ENCODE assay signal across 1 cellular context in the genomic region with DNA sequence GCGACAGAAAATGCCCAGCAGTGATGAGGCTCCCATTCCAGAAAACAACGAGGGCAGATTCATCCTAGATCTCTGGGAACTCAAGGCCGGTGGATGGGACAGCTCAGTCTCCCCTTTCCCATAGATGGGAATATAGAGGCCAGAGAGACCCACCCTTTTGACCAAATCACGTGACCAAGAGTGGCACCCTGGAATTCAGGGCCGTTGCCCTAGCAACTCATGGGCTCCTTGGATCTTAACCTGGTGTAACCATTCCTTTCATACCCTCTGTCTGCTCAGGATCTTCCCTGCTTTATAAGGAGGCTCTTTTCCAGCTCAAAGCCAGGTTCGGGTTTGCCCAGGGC.
A peak's percentile ranks its signal among the peaks of the same experiment; 100 is the strongest.
TF ChIP-seq lines count a peak whose summit lies in the region.

No MANE protein-coding gene starts in this region.

TF ChIP-seq in HepG2, 621 proteins besides CTCF, POLR2A, EP300 and RAD21 (continued from another document and continues in another):
- TF ChIP-seq BATF2 (CRISPR knock-in tag; IDR thresholded peaks at IDR 0.05) (no peak), CREB1 (IDR thresholded peaks at IDR 0.05) (no peak), CREB1 (CRISPR knock-in tag; IDR thresholded peaks at IDR 0.05) (no peak), ZNF703 (CRISPR knock-in tag; IDR thresholded peaks at IDR 0.05; ENCODE audit: borderline replicate concordance) (no peak), GATA4 (IDR thresholded peaks at IDR 0.05; ENCODE audit: borderline replicate concordance, low read depth) (no peak), HNF1B (CRISPR knock-in tag; IDR thresholded peaks at IDR 0.05) (0 out of 2 replicates have a peak, but pooled peaks have one; percentile 5), ZFP37 (CRISPR knock-in tag; IDR thresholded peaks at IDR 0.05; ENCODE audit: borderline replicate concordance) (no peak), USF2 (IDR thresholded peaks at IDR 0.05; ENCODE audit: low read depth, low read length) (peak; percentile 81), USF2 (CRISPR knock-in tag; IDR thresholded peaks at IDR 0.05; ENCODE audit: borderline replicate concordance) (peak; percentile 70; the same call in 1 of the 2 replicates), TAF1 (CRISPR knock-in tag; IDR thresholded peaks at IDR 0.05) (peak; percentile 25; the same call in 1 of the 2 replicates), KDM1A (CRISPR knock-in tag; IDR thresholded peaks at IDR 0.05) (peak; percentile 32; the same call in 1 of the 2 replicates), ZNF709 (CRISPR knock-in tag; IDR thresholded peaks at IDR 0.05) (no peak), CREM (IDR thresholded peaks at IDR 0.05) (no peak; the same call in 1 of the 2 replicates), CREM (CRISPR knock-in tag; IDR thresholded peaks at IDR 0.05) (no peak), PAF1 (CRISPR knock-in tag; IDR thresholded peaks at IDR 0.05) (no peak), ISX (CRISPR knock-in tag; conservative IDR thresholded peaks at IDR 0.05) (no peak), HMGA1 (CRISPR knock-in tag; conservative IDR thresholded peaks at IDR 0.05) (no peak), SP4 (CRISPR knock-in tag; IDR thresholded peaks at IDR 0.05) (no peak), SRF (IDR thresholded peaks at IDR 0.05; ENCODE audit: low read depth, low read length) (peak; percentile 60; the same call in 1 of the 2 replicates), KAT8 (CRISPR knock-in tag; IDR thresholded peaks at IDR 0.05) (0 out of 2 replicates have a peak, but pooled peaks have one; percentile 14), TGIF2 (CRISPR knock-in tag; IDR thresholded peaks at IDR 0.05) (0 out of 2 replicates have a peak, but pooled peaks have one; percentile 20), ZFP90 (CRISPR knock-in tag; IDR thresholded peaks at IDR 0.05; ENCODE audit: borderline replicate concordance) (0 out of 2 replicates have a peak, but pooled peaks have one; percentile 1), NPAS2 (CRISPR knock-in tag; IDR thresholded peaks at IDR 0.05; ENCODE audit: borderline replicate concordance) (no peak), NR2F1 (CRISPR knock-in tag; IDR thresholded peaks at IDR 0.05) (0 out of 4 replicates have a peak, but pooled peaks of 1 of the 2 experiments have one; percentile 37), SNAI1 (CRISPR knock-in tag; IDR thresholded peaks at IDR 0.05; ENCODE audit: borderline replicate concordance) (no peak), ZNF160 (CRISPR knock-in tag; IDR thresholded peaks at IDR 0.05) (no peak), HDAC2 (CRISPR knock-in tag; IDR thresholded peaks at IDR 0.05) (peak; percentile 14; the same call in 1 of the 2 replicates), ADNP (CRISPR knock-in tag; IDR thresholded peaks at IDR 0.05) (no peak), ZFP36L1 (CRISPR knock-in tag; IDR thresholded peaks at IDR 0.05) (0 out of 2 replicates have a peak, but pooled peaks have one; percentile 65), ZFP36 (IDR thresholded peaks at IDR 0.05; ENCODE audit: borderline replicate concordance, low read depth, low read length, partially characterized antibody) (no peak), ZNF567 (CRISPR knock-in tag; IDR thresholded peaks at IDR 0.05; ENCODE audit: borderline replicate concordance) (no peak), ZNF841 (CRISPR knock-in tag; IDR thresholded peaks at IDR 0.05; ENCODE audit: borderline replicate concordance) (no peak), ZNF749 (CRISPR knock-in tag; IDR thresholded peaks at IDR 0.05; ENCODE audit: borderline replicate concordance) (0 out of 2 replicates have a peak, but pooled peaks have one; percentile 26), ELF3 (CRISPR knock-in tag; IDR thresholded peaks at IDR 0.05) (peak; percentile 54; the same call in 1 of the 2 replicates), MED1 (CRISPR knock-in tag; IDR thresholded peaks at IDR 0.05) (peak; percentile 34), ZNF136 (CRISPR knock-in tag; IDR thresholded peaks at IDR 0.05; ENCODE audit: low read depth) (no peak)
- TF ChIP-seq, protein P1, sequence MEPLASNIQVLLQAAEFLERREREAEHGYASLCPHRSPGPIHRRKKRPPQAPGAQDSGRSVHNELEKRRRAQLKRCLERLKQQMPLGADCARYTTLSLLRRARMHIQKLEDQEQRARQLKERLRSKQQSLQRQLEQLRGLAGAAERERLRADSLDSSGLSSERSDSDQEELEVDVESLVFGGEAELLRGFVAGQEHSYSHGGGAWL (CRISPR knock-in tag; IDR thresholded peaks at IDR 0.05): no peak
- TF ChIP-seq, protein P2, sequence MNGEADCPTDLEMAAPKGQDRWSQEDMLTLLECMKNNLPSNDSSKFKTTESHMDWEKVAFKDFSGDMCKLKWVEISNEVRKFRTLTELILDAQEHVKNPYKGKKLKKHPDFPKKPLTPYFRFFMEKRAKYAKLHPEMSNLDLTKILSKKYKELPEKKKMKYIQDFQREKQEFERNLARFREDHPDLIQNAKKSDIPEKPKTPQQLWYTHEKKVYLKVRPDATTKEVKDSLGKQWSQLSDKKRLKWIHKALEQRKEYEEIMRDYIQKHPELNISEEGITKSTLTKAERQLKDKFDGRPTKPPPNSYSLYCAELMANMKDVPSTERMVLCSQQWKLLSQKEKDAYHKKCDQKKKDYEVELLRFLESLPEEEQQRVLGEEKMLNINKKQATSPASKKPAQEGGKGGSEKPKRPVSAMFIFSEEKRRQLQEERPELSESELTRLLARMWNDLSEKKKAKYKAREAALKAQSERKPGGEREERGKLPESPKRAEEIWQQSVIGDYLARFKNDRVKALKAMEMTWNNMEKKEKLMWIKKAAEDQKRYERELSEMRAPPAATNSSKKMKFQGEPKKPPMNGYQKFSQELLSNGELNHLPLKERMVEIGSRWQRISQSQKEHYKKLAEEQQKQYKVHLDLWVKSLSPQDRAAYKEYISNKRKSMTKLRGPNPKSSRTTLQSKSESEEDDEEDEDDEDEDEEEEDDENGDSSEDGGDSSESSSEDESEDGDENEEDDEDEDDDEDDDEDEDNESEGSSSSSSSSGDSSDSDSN (CRISPR knock-in tag; IDR thresholded peaks at IDR 0.05): no peak
- TF ChIP-seq, protein P3, sequence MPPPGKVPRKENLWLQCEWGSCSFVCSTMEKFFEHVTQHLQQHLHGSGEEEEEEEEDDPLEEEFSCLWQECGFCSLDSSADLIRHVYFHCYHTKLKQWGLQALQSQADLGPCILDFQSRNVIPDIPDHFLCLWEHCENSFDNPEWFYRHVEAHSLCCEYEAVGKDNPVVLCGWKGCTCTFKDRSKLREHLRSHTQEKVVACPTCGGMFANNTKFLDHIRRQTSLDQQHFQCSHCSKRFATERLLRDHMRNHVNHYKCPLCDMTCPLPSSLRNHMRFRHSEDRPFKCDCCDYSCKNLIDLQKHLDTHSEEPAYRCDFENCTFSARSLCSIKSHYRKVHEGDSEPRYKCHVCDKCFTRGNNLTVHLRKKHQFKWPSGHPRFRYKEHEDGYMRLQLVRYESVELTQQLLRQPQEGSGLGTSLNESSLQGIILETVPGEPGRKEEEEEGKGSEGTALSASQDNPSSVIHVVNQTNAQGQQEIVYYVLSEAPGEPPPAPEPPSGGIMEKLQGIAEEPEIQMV (CRISPR knock-in tag; IDR thresholded peaks at IDR 0.05; ENCODE audit: low read depth): no peak
- TF ChIP-seq, protein P4, sequence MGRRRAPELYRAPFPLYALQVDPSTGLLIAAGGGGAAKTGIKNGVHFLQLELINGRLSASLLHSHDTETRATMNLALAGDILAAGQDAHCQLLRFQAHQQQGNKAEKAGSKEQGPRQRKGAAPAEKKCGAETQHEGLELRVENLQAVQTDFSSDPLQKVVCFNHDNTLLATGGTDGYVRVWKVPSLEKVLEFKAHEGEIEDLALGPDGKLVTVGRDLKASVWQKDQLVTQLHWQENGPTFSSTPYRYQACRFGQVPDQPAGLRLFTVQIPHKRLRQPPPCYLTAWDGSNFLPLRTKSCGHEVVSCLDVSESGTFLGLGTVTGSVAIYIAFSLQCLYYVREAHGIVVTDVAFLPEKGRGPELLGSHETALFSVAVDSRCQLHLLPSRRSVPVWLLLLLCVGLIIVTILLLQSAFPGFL (CRISPR knock-in tag; IDR thresholded peaks at IDR 0.05): no peak
- TF ChIP-seq, protein P5, sequence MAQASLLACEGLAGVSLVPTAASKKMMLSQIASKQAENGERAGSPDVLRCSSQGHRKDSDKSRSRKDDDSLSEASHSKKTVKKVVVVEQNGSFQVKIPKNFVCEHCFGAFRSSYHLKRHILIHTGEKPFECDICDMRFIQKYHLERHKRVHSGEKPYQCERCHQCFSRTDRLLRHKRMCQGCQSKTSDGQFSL (CRISPR knock-in tag; IDR thresholded peaks at IDR 0.05): 0 out of 2 replicates have a peak, but pooled peaks have one; percentile 43
- TF ChIP-seq, protein P6, sequence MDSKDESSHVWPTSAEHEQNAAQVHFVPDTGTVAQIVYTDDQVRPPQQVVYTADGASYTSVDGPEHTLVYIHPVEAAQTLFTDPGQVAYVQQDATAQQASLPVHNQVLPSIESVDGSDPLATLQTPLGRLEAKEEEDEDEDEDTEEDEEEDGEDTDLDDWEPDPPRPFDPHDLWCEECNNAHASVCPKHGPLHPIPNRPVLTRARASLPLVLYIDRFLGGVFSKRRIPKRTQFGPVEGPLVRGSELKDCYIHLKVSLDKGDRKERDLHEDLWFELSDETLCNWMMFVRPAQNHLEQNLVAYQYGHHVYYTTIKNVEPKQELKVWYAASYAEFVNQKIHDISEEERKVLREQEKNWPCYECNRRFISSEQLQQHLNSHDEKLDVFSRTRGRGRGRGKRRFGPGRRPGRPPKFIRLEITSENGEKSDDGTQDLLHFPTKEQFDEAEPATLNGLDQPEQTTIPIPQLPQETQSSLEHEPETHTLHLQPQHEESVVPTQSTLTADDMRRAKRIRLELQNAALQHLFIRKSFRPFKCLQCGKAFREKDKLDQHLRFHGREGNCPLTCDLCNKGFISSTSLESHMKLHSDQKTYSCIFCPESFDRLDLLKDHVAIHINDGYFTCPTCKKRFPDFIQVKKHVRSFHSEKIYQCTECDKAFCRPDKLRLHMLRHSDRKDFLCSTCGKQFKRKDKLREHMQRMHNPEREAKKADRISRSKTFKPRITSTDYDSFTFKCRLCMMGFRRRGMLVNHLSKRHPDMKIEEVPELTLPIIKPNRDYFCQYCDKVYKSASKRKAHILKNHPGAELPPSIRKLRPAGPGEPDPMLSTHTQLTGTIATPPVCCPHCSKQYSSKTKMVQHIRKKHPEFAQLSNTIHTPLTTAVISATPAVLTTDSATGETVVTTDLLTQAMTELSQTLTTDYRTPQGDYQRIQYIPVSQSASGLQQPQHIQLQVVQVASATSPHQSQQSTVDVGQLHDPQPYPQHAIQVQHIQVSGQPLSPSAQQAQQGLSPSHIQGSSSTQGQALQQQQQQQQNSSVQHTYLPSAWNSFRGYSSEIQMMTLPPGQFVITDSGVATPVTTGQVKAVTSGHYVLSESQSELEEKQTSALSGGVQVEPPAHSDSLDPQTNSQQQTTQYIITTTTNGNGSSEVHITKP (CRISPR knock-in tag; IDR thresholded peaks at IDR 0.05; ENCODE audit: low read depth): no peak
